In genomic region chr2:152564754-152565551, GRCh38 we compare ENCODE assay signal across 12 cellular contexts.
DNase-seq lines count a peak whose midpoint lies in the region; ATAC-seq and TF ChIP-seq lines count a peak whose summit lies in the region.
"Had no signal": no experiment of that assay in that cellular context is flagged by ENCODE, and none has a peak within 500 bp of the region (broad histone marks: within the 10 kb centered on the region; RNA-seq: fewer than 3 reads in every experiment).

No MANE protein-coding gene starts in this region.

- in situ Hi-C loops in GM13976 (cut with MboI; ENCODE audit: low sequenced_read_pairs, unreplicated experiment), result no loop called here

- peaks cover 5% of the 10 kb centered on the region for H3K27me3 Mint-ChIP-seq in endothelial cell (ENCODE audit: unreplicated experiment)

- no peak overlapping the region for H3K27ac Mint-ChIP-seq in endothelial cell (ENCODE audit: unreplicated experiment)
- H3K27ac Mint-ChIP-seq: CD8-positive, alpha-beta T cell had no signal

- TF ChIP-seq CTCF in GM13976 (IDR thresholded peaks at IDR 0.05; ENCODE audit: borderline replicate concordance, control extremely low read depth, extremely low read depth, insufficient read depth, missing control alignments) (no peak), endothelial cell (IDR thresholded peaks at IDR 0.05; ENCODE audit: unreplicated experiment) (no peak)

- ATAC-seq in GM19395 (IDR thresholded peaks at IDR 0.05; ENCODE audit: unreplicated experiment), result peak; percentile 89
- peak; percentile 87 for ATAC-seq in HG02852 (IDR thresholded peaks at IDR 0.05; ENCODE audit: unreplicated experiment)
- peak; percentile 92 for ATAC-seq in HG03565 (IDR thresholded peaks at IDR 0.05; ENCODE audit: unreplicated experiment)
- ATAC-seq: CD8-positive, alpha-beta T cell had no signal

- no peak overlapping the region for H3K27ac ChIP-seq in caudate nucleus (ENCODE audit: low read depth, low read length)
- H3K27ac ChIP-seq: cardiac muscle cell had no signal

- DNase-seq in GM13976 (ENCODE audit: low spot score), result peak; percentile 29
- no peak for DNase-seq in DMS79 (lab: John Stamatoyannopoulos, UW)
- DNase-seq in endothelial cell (ENCODE audit: low spot score), result no peak
- no peak for DNase-seq in NCI-H345 treated with DMSO at 0.1 percent for 48 hours (lab: John Stamatoyannopoulos, UW; ENCODE audit: unreplicated experiment)
- no peak for DNase-seq in caudate nucleus (lab: John Stamatoyannopoulos, UW)
- DNase-seq: activated CD8-positive, alpha-beta memory T cell treated with anti-CD3 and anti-CD28 coated beads, Interleukin-2, amount 50 U/mL, for 48 hours; CD8-positive, alpha-beta T cell; KBM-7 had no signal

- H3K4me1 Mint-ChIP-seq in endothelial cell (ENCODE audit: unreplicated experiment), result peaks cover 4% of the 10 kb centered on the region

- H3K36me3 Mint-ChIP-seq in endothelial cell (ENCODE audit: low read depth, unreplicated experiment), result no peaks in the 10 kb centered on the region
- H3K36me3 Mint-ChIP-seq: CD8-positive, alpha-beta T cell had no signal

- H3K4me3 Mint-ChIP-seq in endothelial cell (ENCODE audit: unreplicated experiment), result no peak overlapping the region
- H3K4me3 Mint-ChIP-seq: CD8-positive, alpha-beta T cell had no signal

- no peaks in the 10 kb centered on the region for H3K9me3 Mint-ChIP-seq in endothelial cell (ENCODE audit: unreplicated experiment)
- H3K9me3 Mint-ChIP-seq: CD8-positive, alpha-beta T cell had no signal
